Comparison of ENCODE assay signal across 3 cellular contexts in the genomic region with DNA sequence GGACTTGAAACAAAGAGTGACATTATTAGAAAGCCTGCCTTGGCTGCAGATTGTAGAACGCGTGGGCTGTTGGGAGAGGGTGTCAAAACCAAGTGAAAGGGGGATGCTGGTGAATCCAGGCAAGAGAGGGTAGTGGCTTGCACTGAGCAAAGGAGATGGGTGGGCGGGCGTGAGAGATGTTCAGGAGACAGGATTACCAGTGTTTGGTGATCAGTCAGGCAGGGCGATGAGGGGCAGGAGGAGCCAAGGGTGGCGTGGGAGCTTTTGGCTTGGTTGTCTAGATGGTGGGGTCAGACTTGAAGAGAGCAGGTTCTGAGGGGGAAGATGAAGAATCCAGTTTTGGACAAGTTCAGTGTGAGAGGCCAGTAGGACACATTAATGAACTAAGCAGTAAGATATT.
TF ChIP-seq lines count a peak whose summit lies in the region.

No MANE protein-coding gene starts in this region.

TF ChIP-seq in SK-N-SH, 30 proteins besides CTCF, POLR2A, EP300 and RAD21 (continued from another document):
- TF ChIP-seq GATA2 (CRISPR knock-in tag; IDR thresholded peaks at IDR 0.05) (no peak), TEAD4 (IDR thresholded peaks at IDR 0.05; ENCODE audit: borderline replicate concordance, insufficient read depth) (no peak), SMC3 (IDR thresholded peaks at IDR 0.05; ENCODE audit: low read depth, low read length) (no peak), REST (IDR thresholded peaks at IDR 0.05; ENCODE audit: low read depth, low read length) (no peak), NFIC (IDR thresholded peaks at IDR 0.05; ENCODE audit: borderline replicate concordance) (no peak), YY1 (IDR thresholded peaks at IDR 0.05; ENCODE audit: low read depth) (no peak), RCOR1 (IDR thresholded peaks at IDR 0.05; ENCODE audit: low read length) (no peak), POLR2AphosphoS5 (IDR thresholded peaks at IDR 0.05; ENCODE audit: low read depth, low read length) (no peak), TAF1 (IDR thresholded peaks at IDR 0.05; ENCODE audit: borderline replicate concordance, low read depth, low read length) (no peak), FOXM1 (IDR thresholded peaks at IDR 0.05; ENCODE audit: low read depth) (no peak)
- TF ChIP-seq, protein P1, sequence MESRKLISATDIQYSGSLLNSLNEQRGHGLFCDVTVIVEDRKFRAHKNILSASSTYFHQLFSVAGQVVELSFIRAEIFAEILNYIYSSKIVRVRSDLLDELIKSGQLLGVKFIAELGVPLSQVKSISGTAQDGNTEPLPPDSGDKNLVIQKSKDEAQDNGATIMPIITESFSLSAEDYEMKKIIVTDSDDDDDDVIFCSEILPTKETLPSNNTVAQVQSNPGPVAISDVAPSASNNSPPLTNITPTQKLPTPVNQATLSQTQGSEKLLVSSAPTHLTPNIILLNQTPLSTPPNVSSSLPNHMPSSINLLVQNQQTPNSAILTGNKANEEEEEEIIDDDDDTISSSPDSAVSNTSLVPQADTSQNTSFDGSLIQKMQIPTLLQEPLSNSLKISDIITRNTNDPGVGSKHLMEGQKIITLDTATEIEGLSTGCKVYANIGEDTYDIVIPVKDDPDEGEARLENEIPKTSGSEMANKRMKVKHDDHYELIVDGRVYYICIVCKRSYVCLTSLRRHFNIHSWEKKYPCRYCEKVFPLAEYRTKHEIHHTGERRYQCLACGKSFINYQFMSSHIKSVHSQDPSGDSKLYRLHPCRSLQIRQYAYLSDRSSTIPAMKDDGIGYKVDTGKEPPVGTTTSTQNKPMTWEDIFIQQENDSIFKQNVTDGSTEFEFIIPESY (IDR thresholded peaks at IDR 0.05; ENCODE audit: borderline replicate concordance, low read depth), result no peak
- TF ChIP-seq, protein P2, sequence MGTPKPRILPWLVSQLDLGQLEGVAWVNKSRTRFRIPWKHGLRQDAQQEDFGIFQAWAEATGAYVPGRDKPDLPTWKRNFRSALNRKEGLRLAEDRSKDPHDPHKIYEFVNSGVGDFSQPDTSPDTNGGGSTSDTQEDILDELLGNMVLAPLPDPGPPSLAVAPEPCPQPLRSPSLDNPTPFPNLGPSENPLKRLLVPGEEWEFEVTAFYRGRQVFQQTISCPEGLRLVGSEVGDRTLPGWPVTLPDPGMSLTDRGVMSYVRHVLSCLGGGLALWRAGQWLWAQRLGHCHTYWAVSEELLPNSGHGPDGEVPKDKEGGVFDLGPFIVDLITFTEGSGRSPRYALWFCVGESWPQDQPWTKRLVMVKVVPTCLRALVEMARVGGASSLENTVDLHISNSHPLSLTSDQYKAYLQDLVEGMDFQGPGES (IDR thresholded peaks at IDR 0.05; ENCODE audit: low read depth, low read length), result no peak

TF ChIP-seq in SK-N-SH treated with all-trans-retinoic acid at 6 μM for 48 hours, 23 proteins besides CTCF, POLR2A, EP300 and RAD21 (continued from another document):
- TF ChIP-seq CREB5 (CRISPR knock-in tag; IDR thresholded peaks at IDR 0.05; ENCODE audit: low read depth), result no peak
- no peak for TF ChIP-seq ZFP3 (CRISPR knock-in tag; IDR thresholded peaks at IDR 0.05)
- no peak for TF ChIP-seq ZNF565 (CRISPR knock-in tag; conservative IDR thresholded peaks at IDR 0.05; ENCODE audit: low read depth)
- TF ChIP-seq, protein P3, sequence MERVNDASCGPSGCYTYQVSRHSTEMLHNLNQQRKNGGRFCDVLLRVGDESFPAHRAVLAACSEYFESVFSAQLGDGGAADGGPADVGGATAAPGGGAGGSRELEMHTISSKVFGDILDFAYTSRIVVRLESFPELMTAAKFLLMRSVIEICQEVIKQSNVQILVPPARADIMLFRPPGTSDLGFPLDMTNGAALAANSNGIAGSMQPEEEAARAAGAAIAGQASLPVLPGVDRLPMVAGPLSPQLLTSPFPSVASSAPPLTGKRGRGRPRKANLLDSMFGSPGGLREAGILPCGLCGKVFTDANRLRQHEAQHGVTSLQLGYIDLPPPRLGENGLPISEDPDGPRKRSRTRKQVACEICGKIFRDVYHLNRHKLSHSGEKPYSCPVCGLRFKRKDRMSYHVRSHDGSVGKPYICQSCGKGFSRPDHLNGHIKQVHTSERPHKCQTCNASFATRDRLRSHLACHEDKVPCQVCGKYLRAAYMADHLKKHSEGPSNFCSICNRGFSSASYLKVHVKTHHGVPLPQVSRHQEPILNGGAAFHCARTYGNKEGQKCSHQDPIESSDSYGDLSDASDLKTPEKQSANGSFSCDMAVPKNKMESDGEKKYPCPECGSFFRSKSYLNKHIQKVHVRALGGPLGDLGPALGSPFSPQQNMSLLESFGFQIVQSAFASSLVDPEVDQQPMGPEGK (CRISPR knock-in tag; IDR thresholded peaks at IDR 0.05; ENCODE audit: borderline replicate concordance), result no peak
- TF ChIP-seq, protein P4, sequence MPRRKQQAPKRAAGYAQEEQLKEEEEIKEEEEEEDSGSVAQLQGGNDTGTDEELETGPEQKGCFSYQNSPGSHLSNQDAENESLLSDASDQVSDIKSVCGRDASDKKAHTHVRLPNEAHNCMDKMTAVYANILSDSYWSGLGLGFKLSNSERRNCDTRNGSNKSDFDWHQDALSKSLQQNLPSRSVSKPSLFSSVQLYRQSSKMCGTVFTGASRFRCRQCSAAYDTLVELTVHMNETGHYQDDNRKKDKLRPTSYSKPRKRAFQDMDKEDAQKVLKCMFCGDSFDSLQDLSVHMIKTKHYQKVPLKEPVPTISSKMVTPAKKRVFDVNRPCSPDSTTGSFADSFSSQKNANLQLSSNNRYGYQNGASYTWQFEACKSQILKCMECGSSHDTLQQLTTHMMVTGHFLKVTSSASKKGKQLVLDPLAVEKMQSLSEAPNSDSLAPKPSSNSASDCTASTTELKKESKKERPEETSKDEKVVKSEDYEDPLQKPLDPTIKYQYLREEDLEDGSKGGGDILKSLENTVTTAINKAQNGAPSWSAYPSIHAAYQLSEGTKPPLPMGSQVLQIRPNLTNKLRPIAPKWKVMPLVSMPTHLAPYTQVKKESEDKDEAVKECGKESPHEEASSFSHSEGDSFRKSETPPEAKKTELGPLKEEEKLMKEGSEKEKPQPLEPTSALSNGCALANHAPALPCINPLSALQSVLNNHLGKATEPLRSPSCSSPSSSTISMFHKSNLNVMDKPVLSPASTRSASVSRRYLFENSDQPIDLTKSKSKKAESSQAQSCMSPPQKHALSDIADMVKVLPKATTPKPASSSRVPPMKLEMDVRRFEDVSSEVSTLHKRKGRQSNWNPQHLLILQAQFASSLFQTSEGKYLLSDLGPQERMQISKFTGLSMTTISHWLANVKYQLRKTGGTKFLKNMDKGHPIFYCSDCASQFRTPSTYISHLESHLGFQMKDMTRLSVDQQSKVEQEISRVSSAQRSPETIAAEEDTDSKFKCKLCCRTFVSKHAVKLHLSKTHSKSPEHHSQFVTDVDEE (CRISPR knock-in tag; IDR thresholded peaks at IDR 0.05), result no peak

TF ChIP-seq in WTC11, 78 proteins besides CTCF, POLR2A, EP300 and RAD21 (continued from another document):
- no peak for TF ChIP-seq ELF4 (CRISPR knock-in tag; IDR thresholded peaks at IDR 0.05; ENCODE audit: low read depth)
